Comparison of ENCODE assay signal across 15 cellular contexts in the genomic region with DNA sequence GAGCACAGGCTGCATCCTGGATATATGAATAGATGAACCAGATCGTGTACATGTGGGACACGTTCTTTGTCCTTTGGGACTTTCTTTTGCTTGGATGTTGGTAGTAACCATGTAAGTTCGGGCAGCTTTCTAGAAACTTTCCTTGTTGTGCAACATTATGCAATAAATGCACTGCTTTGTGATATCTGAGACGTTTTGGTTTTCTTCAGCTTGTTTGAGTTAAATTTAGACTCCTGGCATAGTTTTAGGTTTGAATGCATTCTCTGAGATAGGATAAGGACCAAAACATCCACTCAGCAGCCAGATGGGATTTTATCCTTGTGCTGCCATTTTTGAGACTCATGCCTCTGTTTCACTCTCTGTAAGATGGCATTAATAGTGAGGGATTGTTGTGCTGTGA.
DNase-seq lines count a peak whose midpoint lies in the region; ATAC-seq and TF ChIP-seq lines count a peak whose summit lies in the region.
"Had no signal": no experiment of that assay in that cellular context is flagged by ENCODE, and none has a peak within 500 bp of the region (broad histone marks: within the 10 kb centered on the region; RNA-seq: fewer than 3 reads in every experiment).

No MANE protein-coding gene starts in this region.

- POLR2A ChIA-PET in AG04450 (lab: Yijun Ruan, JAX) = interaction anchor here (1.4 kb wide), 1 partner anchor 123 kb away, joined by 3 read pairs; no protein-coding TSS in a partner anchor
- POLR2A ChIA-PET in naive thymus-derived CD8-positive, alpha-beta T cell (lab: Charles Lee) = no interaction called here

- CTCF ChIA-PET in AG04450 (lab: Charles Lee) = interaction anchor here (0.6 to 2.4 kb wide), 6 partner anchors 9 to 147 kb away, joined by 3 to 17 read pairs (median 4); no protein-coding TSS in a partner anchor

- H3K27me3 ChIP-seq in AG04450 (ENCODE audit: control insufficient read depth, insufficient read depth, low read length) = no peaks in the 10 kb centered on the region
- H3K27me3 ChIP-seq: gastrocnemius medialis had no signal

- no peaks in the 10 kb centered on the region; the same call in 1 of the 2 replicates for H3K27me3 Mint-ChIP-seq in HFFc6 (ENCODE audit: insufficient read depth)
- peaks cover 0 to 1% (median 0%) of the 10 kb centered on the region in 5 donors for H3K27me3 Mint-ChIP-seq in naive thymus-derived CD8-positive, alpha-beta T cell
- peaks cover 2% of the 10 kb centered on the region for H3K27me3 Mint-ChIP-seq in activated T-helper 1 cell treated with anti-CD3 and anti-CD28 coated beads, Interleukin-12 subunit alpha, Interleukin-12 subunit beta, Interleukin-2, Interleukin-4 antibody, amounts not matched to agents 30 ng/mL and 10 ng/mL and 1 ng/mL, durations not matched to agents 14 hours and 24 hours and 36 hours (ENCODE audit: insufficient read depth)
- H3K27me3 Mint-ChIP-seq: CD4-positive, alpha-beta memory T cell had no signal

- peak overlapping the region; percentile 59 for H3K27ac Mint-ChIP-seq in HFFc6
- H3K27ac Mint-ChIP-seq in naive thymus-derived CD8-positive, alpha-beta T cell = peak overlapping the region in 1 of 10 donors; percentile 8
- no peak overlapping the region for H3K27ac Mint-ChIP-seq in activated T-helper 1 cell treated with anti-CD3 and anti-CD28 coated beads, Interleukin-12 subunit alpha, Interleukin-12 subunit beta, Interleukin-2, Interleukin-4 antibody, amounts not matched to agents 30 ng/mL and 10 ng/mL and 1 ng/mL, durations not matched to agents 14 hours and 24 hours and 36 hours
- H3K27ac Mint-ChIP-seq: activated T-helper 2 cell treated with anti-CD3 and anti-CD28 coated beads, Interferon-gamma antibody, Interleukin-2, Interleukin-4, amounts not matched to agents 10 μg/mL and 5 μg/mL and 100 μg/mL, durations not matched to agents 14 hours and 24 hours and 36 hours; CD4-positive, alpha-beta memory T cell had no signal

- no peak overlapping the region for H3K27ac ChIP-seq in AG04450 (ENCODE audit: low read depth, low read length)
- H3K27ac ChIP-seq: gastrocnemius medialis had no signal

- H3K36me3 Mint-ChIP-seq in HFFc6 (ENCODE audit: low read depth) = no peaks in the 10 kb centered on the region; the same call in 1 of the 2 replicates
- peaks cover 0 to 9% (median 8%) of the 10 kb centered on the region in 3 donors for H3K36me3 Mint-ChIP-seq in naive thymus-derived CD8-positive, alpha-beta T cell
- no peaks in the 10 kb centered on the region for H3K36me3 Mint-ChIP-seq in activated T-helper 1 cell treated with anti-CD3 and anti-CD28 coated beads, Interleukin-12 subunit alpha, Interleukin-12 subunit beta, Interleukin-2, Interleukin-4 antibody, amounts not matched to agents 30 ng/mL and 10 ng/mL and 1 ng/mL, durations not matched to agents 14 hours and 24 hours and 36 hours (ENCODE audit: low read depth)
- H3K36me3 Mint-ChIP-seq: CD4-positive, alpha-beta memory T cell had no signal

- no peaks in the 10 kb centered on the region; the same call in 1 of the 2 replicates for H3K9me3 ChIP-seq in AG04450 (ENCODE audit: control insufficient read depth, insufficient read depth, low read length)
- H3K9me3 ChIP-seq: gastrocnemius medialis had no signal

- DNase-seq in AG04450 (ENCODE audit: low read depth, low spot score) (peak; percentile 67), HFFc6 (peak; percentile 70), cardiac fibroblast (ENCODE audit: low read depth in 2 of 2) (peak; percentile 80 to 91), inferior parietal cortex (ENCODE audit: extremely low spot score) (peak; percentile 29)
- DNase-seq in stimulated activated CD4-positive, alpha-beta T cell treated with anti-CD3 and anti-CD28 coated beads, Interleukin-15, amount 100 ng/mL, for 24 hours = no peak
- DNase-seq in naive thymus-derived CD8-positive, alpha-beta T cell = no peak
- DNase-seq in activated T-helper 1 cell treated with anti-CD3 and anti-CD28 coated beads, Interleukin-12 subunit alpha, Interleukin-12 subunit beta, Interleukin-2, Interleukin-4 antibody, amounts not matched to agents 30 ng/mL and 10 ng/mL and 1 ng/mL, durations not matched to agents 14 hours and 24 hours and 36 hours (ENCODE audit: low spot score) = no peak
- DNase-seq: activated CD4-positive, alpha-beta T cell treated with anti-CD3 and anti-CD28 coated beads for 1 hour; CD4-positive, alpha-beta memory T cell; gastrocnemius medialis; NCI-H526 treated with DMSO at 0.1 percent for 48 hours had no signal

- intact Hi-C loops in activated T-helper 1 cell treated with anti-CD3 and anti-CD28 coated beads, Interleukin-12 subunit alpha, Interleukin-12 subunit beta, Interleukin-2, Interleukin-4 antibody, amounts not matched to agents 30 ng/mL and 10 ng/mL and 1 ng/mL, durations not matched to agents 14 hours and 24 hours and 36 hours (cut with micrococcal nuclease) = no loop called here

- H3K9me3 Mint-ChIP-seq in HFFc6 = no peaks in the 10 kb centered on the region
- peaks cover 0 to 3% (median 0%) of the 10 kb centered on the region in 9 donors for H3K9me3 Mint-ChIP-seq in naive thymus-derived CD8-positive, alpha-beta T cell
- no peaks in the 10 kb centered on the region for H3K9me3 Mint-ChIP-seq in activated T-helper 1 cell treated with anti-CD3 and anti-CD28 coated beads, Interleukin-12 subunit alpha, Interleukin-12 subunit beta, Interleukin-2, Interleukin-4 antibody, amounts not matched to agents 30 ng/mL and 10 ng/mL and 1 ng/mL, durations not matched to agents 14 hours and 24 hours and 36 hours
- H3K9me3 Mint-ChIP-seq: neural crest cell had no signal

- H3K4me3 ChIP-seq in AG04450 (ENCODE audit: low read depth, low read length) = no peak overlapping the region
- no peak overlapping the region for H3K4me3 ChIP-seq in cardiac fibroblast (replicated peaks in 1 of 2; ENCODE audit: low read depth in 2 of 2, low read length in 2 of 2)
- H3K4me3 ChIP-seq: coronary artery, gastrocnemius medialis had no signal

- ATAC-seq in naive thymus-derived CD8-positive, alpha-beta T cell = no peak
- no peak for ATAC-seq in GM19455 (IDR thresholded peaks at IDR 0.05; ENCODE audit: unreplicated experiment)

- H3K4me1 Mint-ChIP-seq in HFFc6 (ENCODE audit: low read depth) = peaks cover 45% of the 10 kb centered on the region
- H3K4me1 Mint-ChIP-seq in naive thymus-derived CD8-positive, alpha-beta T cell = peaks cover 7 to 45% (median 18%) of the 10 kb centered on the region in 4 donors
- no peaks in the 10 kb centered on the region for H3K4me1 Mint-ChIP-seq in activated T-helper 1 cell treated with anti-CD3 and anti-CD28 coated beads, Interleukin-12 subunit alpha, Interleukin-12 subunit beta, Interleukin-2, Interleukin-4 antibody, amounts not matched to agents 30 ng/mL and 10 ng/mL and 1 ng/mL, durations not matched to agents 14 hours and 24 hours and 36 hours (ENCODE audit: low read depth)

- H3K4me3 Mint-ChIP-seq in HFFc6 = 0 out of 2 replicates have a peak overlapping the region, but pooled peaks have one; percentile 22
- H3K4me3 Mint-ChIP-seq in naive thymus-derived CD8-positive, alpha-beta T cell = no peak overlapping the region
- no peak overlapping the region for H3K4me3 Mint-ChIP-seq in activated T-helper 1 cell treated with anti-CD3 and anti-CD28 coated beads, Interleukin-12 subunit alpha, Interleukin-12 subunit beta, Interleukin-2, Interleukin-4 antibody, amounts not matched to agents 30 ng/mL and 10 ng/mL and 1 ng/mL, durations not matched to agents 14 hours and 24 hours and 36 hours
- H3K4me3 Mint-ChIP-seq: CD4-positive, alpha-beta memory T cell; neural crest cell had no signal

- TF ChIP-seq CTCF in AG04450 (IDR thresholded peaks at IDR 0.05; ENCODE audit: low read depth, low read length) (no peak), HFFc6 (IDR thresholded peaks at IDR 0.05) (no peak), cardiac fibroblast (IDR thresholded peaks at IDR 0.05; ENCODE audit: low read depth, low read length) (no peak)

Comparison
In these comparisons a context has a peak if more than half of its experiments do, and no peak if none do; other contexts are left out.
1. DNase-seq: peak in AG04450 (single experiment), HFFc6 (single experiment), cardiac fibroblast (2 of 2) and inferior parietal cortex (single experiment); none in stimulated activated CD4-positive, alpha-beta T cell treated with anti-CD3 and anti-CD28 coated beads, Interleukin-15, amount 100 ng/mL, for 24 hours (single experiment), naive thymus-derived CD8-positive, alpha-beta T cell (0 of 10) and activated T-helper 1 cell treated with anti-CD3 and anti-CD28 coated beads, Interleukin-12 subunit alpha, Interleukin-12 subunit beta, Interleukin-2, Interleukin-4 antibody, amounts not matched to agents 30 ng/mL and 10 ng/mL and 1 ng/mL, durations not matched to agents 14 hours and 24 hours and 36 hours (single experiment).